In genomic region chr17:36034127-36034526, GRCh38 we compare ENCODE assay signal across 1 cellular context.
TF ChIP-seq lines count a peak whose summit lies in the region.

No MANE protein-coding gene starts in this region.

TF ChIP-seq in K562, 482 proteins besides CTCF, POLR2A, EP300 and RAD21:
- no peak for TF ChIP-seq PBX2 (CRISPR knock-in tag; IDR thresholded peaks at IDR 0.05; ENCODE audit: low read depth)
- peak; percentile 68 for TF ChIP-seq PBX2 (tag; conservative IDR thresholded peaks at IDR 0.05; ENCODE audit: low read depth)
- no peak for TF ChIP-seq MYC (IDR thresholded peaks at IDR 0.05; ENCODE audit: low read depth, low read length)
- no peak for TF ChIP-seq MYC (CRISPR knock-in tag; IDR thresholded peaks at IDR 0.05; ENCODE audit: borderline replicate concordance, low read depth)
- peak; percentile 66 for TF ChIP-seq MEIS2 (IDR thresholded peaks at IDR 0.05; ENCODE audit: partially characterized antibody)
TF ChIP-seq in K562: peak in this region for 2.
